ENCODE assay signal across 7 cellular contexts in the genomic region with DNA sequence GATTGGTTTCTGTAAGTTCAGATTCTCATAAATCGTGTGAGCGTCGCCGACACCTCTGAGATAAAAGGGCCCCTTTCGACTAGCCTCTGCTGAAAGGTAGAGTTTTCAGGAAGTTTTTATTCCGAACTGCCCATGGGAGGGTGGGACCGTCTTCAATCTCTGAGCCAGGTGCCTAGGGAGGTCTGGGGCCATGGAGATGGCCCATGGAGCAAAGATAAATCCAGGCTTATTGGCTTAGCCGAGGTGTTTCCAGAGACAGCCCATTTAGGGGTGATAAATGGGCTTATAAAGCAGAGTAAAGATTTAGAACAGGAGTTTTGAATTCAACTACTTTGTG. TPM values are rescaled to one million over a fixed set of nuclear protein-coding genes. Genes with fewer than 3 reads are reported as not detected.
DNase-seq lines count a peak whose midpoint lies in the region; ATAC-seq and TF ChIP-seq lines count a peak whose summit lies in the region.

No MANE protein-coding gene starts in this region.

- peak overlapping the region; percentile 39 to 59 for H3K9ac ChIP-seq in liver (ENCODE audit: low read depth in 1 of 2, low read length in 2 of 2)

- ATAC-seq in GM19351 (IDR thresholded peaks at IDR 0.05; ENCODE audit: unreplicated experiment) (peak; percentile 7), HG03095 (IDR thresholded peaks at IDR 0.05; ENCODE audit: unreplicated experiment) (peak; percentile 2), upper lobe of left lung (ENCODE audit: low FRiP score in 2 of 2) (peak in 1 of 2 donors; percentile 4)

- H3K27ac Mint-ChIP-seq in activated naive CD8-positive, alpha-beta T cell = peak overlapping the region; percentile 97

- no peak for TF ChIP-seq RAD21 in liver (IDR thresholded peaks at IDR 0.05)

- H3K27me3 Mint-ChIP-seq in activated naive CD8-positive, alpha-beta T cell = no peaks in the 10 kb centered on the region

- no peaks in the 10 kb centered on the region for H3K9me3 ChIP-seq in liver (ENCODE audit: control insufficient read depth in 4 of 4, low read length in 3 of 4)
- no peaks in the 10 kb centered on the region for H3K9me3 ChIP-seq in upper lobe of left lung

- no peaks in the 10 kb centered on the region for H3K27me3 ChIP-seq in liver (ENCODE audit: control insufficient read depth in 4 of 4, insufficient read depth in 4 of 4, low read length in 3 of 4)
- no peaks in the 10 kb centered on the region for H3K27me3 ChIP-seq in upper lobe of left lung

- H3K9me3 Mint-ChIP-seq in activated naive CD8-positive, alpha-beta T cell (ENCODE audit: low read depth) = no peaks in the 10 kb centered on the region

- peaks cover 0 to 16% (median 14%) of the 10 kb centered on the region in 4 donors for H3K4me1 ChIP-seq in liver (ENCODE audit: control insufficient read depth in 4 of 4, insufficient read depth in 4 of 4, low read length in 3 of 4)
- H3K4me1 ChIP-seq in upper lobe of left lung = peaks cover 12 to 31% (median 19%) of the 10 kb centered on the region in 4 donors

- TF ChIP-seq POLR2A in upper lobe of left lung (IDR thresholded peaks at IDR 0.05) = no peak

- no peak for TF ChIP-seq CTCF in liver (IDR thresholded peaks at IDR 0.05; ENCODE audit: low read depth, low read length, missing input control)
- no peak for TF ChIP-seq CTCF in upper lobe of left lung (IDR thresholded peaks at IDR 0.05)

- peaks cover 52% of the 10 kb centered on the region for H3K4me1 Mint-ChIP-seq in activated naive CD8-positive, alpha-beta T cell (ENCODE audit: low read depth)

- TF ChIP-seq EP300 in upper lobe of left lung (IDR thresholded peaks at IDR 0.05) = no peak

- H3K36me3 ChIP-seq in liver (ENCODE audit: control insufficient read depth in 4 of 4, insufficient read depth in 3 of 4, low read depth in 1 of 4, low read length in 3 of 4) = peaks cover 0 to 5% (median 0%) of the 10 kb centered on the region in 4 donors
- H3K36me3 ChIP-seq in upper lobe of left lung = no peaks in the 10 kb centered on the region

- H3K27ac ChIP-seq in liver (ENCODE audit: low read depth in 1 of 2, low read length in 2 of 2) (peak overlapping the region; percentile 15 to 77), upper lobe of left lung (peak overlapping the region; percentile 79 to 83 (median 82))

- H3K36me3 Mint-ChIP-seq in activated naive CD8-positive, alpha-beta T cell = peaks cover 3% of the 10 kb centered on the region

- H3K4me3 ChIP-seq in liver (ENCODE audit: low read depth in 1 of 3, low read length in 3 of 3) (peak overlapping the region; percentile 81 to 95 (median 93)), upper lobe of left lung (peak overlapping the region; percentile 40 to 91 (median 81))

- no peak for DNase-seq in upper lobe of left lung
- DNase-seq in NCI-H2029 treated with DMSO at 0.1 percent for 48 hours (lab: John Stamatoyannopoulos, UW) = no peak
- DNase-seq in DMS114 treated with DMSO at 0.1 percent for 48 hours (lab: John Stamatoyannopoulos, UW; ENCODE audit: unreplicated experiment) = no peak

- peak overlapping the region; percentile 99 for H3K4me3 Mint-ChIP-seq in activated naive CD8-positive, alpha-beta T cell

- 1% methylated on average over 8 of the region's 8 CpGs for WGBS in liver
- WGBS in upper lobe of left lung, 2 donors = 0% methylated on average over 8 of the region's 8 CpGs

TF ChIP-seq in liver, 16 proteins besides CTCF, POLR2A, EP300 and RAD21:
- TF ChIP-seq ATF3 (IDR thresholded peaks at IDR 0.05) = no peak
- no peak for TF ChIP-seq SP1 (IDR thresholded peaks at IDR 0.05)
- TF ChIP-seq ZBTB33 (IDR thresholded peaks at IDR 0.05) = no peak
- TF ChIP-seq REST (IDR thresholded peaks at IDR 0.05) = no peak
- no peak for TF ChIP-seq FOXA1 (IDR thresholded peaks at IDR 0.05)
- no peak for TF ChIP-seq NR2F2 (IDR thresholded peaks at IDR 0.05)
- TF ChIP-seq MAX (IDR thresholded peaks at IDR 0.05) = no peak
- TF ChIP-seq JUND (IDR thresholded peaks at IDR 0.05) = no peak
- no peak for TF ChIP-seq YY1 (IDR thresholded peaks at IDR 0.05)
- no peak for TF ChIP-seq GABPA (IDR thresholded peaks at IDR 0.05 in 1 of 2, conservative IDR thresholded peaks at IDR 0.05 in 1 of 2)
- TF ChIP-seq HNF4G (IDR thresholded peaks at IDR 0.05) = no peak
- no peak for TF ChIP-seq TAF1 (conservative IDR thresholded peaks at IDR 0.05)
- no peak for TF ChIP-seq EGR1 (IDR thresholded peaks at IDR 0.05; ENCODE audit: low read depth in 2 of 2)
- TF ChIP-seq RXRA (IDR thresholded peaks at IDR 0.05) = no peak
- no peak for TF ChIP-seq FOXA2 (IDR thresholded peaks at IDR 0.05)
- no peak for TF ChIP-seq HNF4A (conservative IDR thresholded peaks at IDR 0.05)

RNA-seq across cellular contexts. Expression of gene QTRT2, which starts 0.4 kb away (rescaled TPM):
- total RNA-seq in liver = 10 to 100 TPM in 1 of 2 donors, 1 to 10 TPM in 1; 5.9 to 11.3 TPM
- 1 to 10 TPM; 4.3 to 5.8 TPM for polyA plus RNA-seq in liver
- total RNA-seq in upper lobe of left lung = 10 to 100 TPM; 14.7 to 25.7 (median 22.8) TPM

RNA-seq across cellular contexts. Expression of gene CCDC191, which starts 0.7 kb away (rescaled TPM):
- total RNA-seq in liver (1 to 10 TPM in 1 of 2 donors, under 1 TPM in 1; 0.79 to 1.0 TPM), upper lobe of left lung (10 to 100 TPM in 3 of 6 donors, 1 to 10 TPM in 3; 3.8 to 27.2 (median 9.1) TPM)
- polyA plus RNA-seq in liver = under 1 TPM; 0.31 to 0.81 TPM
